12 cellular contexts compared by ENCODE assay signal in the genomic region with DNA sequence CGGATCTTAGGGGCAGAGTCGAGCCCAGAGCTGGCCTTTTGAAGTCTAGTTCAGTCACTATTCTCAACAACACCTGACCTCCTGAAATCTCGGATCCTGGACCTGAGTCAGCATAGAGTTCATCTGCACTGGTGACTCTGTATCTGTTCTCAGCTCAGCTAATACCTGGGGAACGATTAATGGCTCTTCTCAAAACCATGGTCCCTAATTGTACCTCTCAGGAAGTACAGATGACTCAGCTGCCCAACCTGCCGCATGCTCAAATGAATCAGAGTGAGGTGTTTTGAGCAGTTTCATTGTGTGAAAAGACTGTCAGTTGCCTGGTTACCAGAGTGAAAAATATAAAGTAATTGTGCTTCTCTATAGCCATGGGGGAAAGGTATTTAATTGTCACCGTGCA.
DNase-seq lines count a peak whose midpoint lies in the region; ATAC-seq and TF ChIP-seq lines count a peak whose summit lies in the region.
"Had no signal": no experiment of that assay in that cellular context is flagged by ENCODE, and none has a peak within 500 bp of the region (broad histone marks: within the 10 kb centered on the region; RNA-seq: fewer than 3 reads in every experiment).

No MANE protein-coding gene starts in this region.

- H3K9me3 Mint-ChIP-seq in activated CD4-positive, alpha-beta T cell treated with anti-CD3 and anti-CD28 coated beads for 36 hours (ENCODE audit: low read depth): no peaks in the 10 kb centered on the region
- no peaks in the 10 kb centered on the region for H3K9me3 Mint-ChIP-seq in activated CD4-positive, alpha-beta T cell treated with anti-CD3 and anti-CD28 coated beads, Interleukin-2, amount 10 ng/mL, durations not matched to agents 7 days and 5 days
- H3K9me3 Mint-ChIP-seq in chondrocyte (ENCODE audit: low read depth): no peaks in the 10 kb centered on the region
- no peaks in the 10 kb centered on the region for H3K9me3 Mint-ChIP-seq in activated T-helper 2 cell treated with anti-CD3 and anti-CD28 coated beads, Interferon-gamma antibody, Interleukin-2, Interleukin-4, amounts not matched to agents 10 μg/mL and 5 μg/mL and 100 μg/mL, durations not matched to agents 14 hours and 24 hours and 36 hours
- H3K9me3 Mint-ChIP-seq: T-helper 1 cell treated with Interleukin-12 subunit alpha and Interleukin-12 subunit beta and Interleukin-4 antibody, amounts not matched to agents 30 μg/mL and 1 μg/mL, for 36 hours had no signal

- H3K27ac ChIP-seq in Panc1 (ENCODE audit: low read length): no peak overlapping the region; the same call in 1 of the 2 replicates
- H3K27ac ChIP-seq: gastroesophageal sphincter, thoracic aorta had no signal

- H3K4me1 ChIP-seq in Panc1 (ENCODE audit: control insufficient read depth, insufficient read depth, low read length): peaks cover 10% of the 10 kb centered on the region
- H3K4me1 ChIP-seq: gastroesophageal sphincter had no signal

- intact Hi-C loops in activated CD4-positive, alpha-beta T cell treated with anti-CD3 and anti-CD28 coated beads for 36 hours (cut with DNase I, micrococcal nuclease): no loop called here
- intact Hi-C loops in Panc1 (cut with micrococcal nuclease; ENCODE audit: unreplicated experiment): no loop called here
- intact Hi-C loops in activated T-helper 2 cell treated with anti-CD3 and anti-CD28 coated beads, Interferon-gamma antibody, Interleukin-2, Interleukin-4, amounts not matched to agents 10 μg/mL and 5 μg/mL and 100 μg/mL, durations not matched to agents 14 hours and 24 hours and 36 hours (cut with micrococcal nuclease): no loop called here

- peak; percentile 50 for DNase-seq in activated CD4-positive, alpha-beta T cell treated with anti-CD3 and anti-CD28 coated beads for 36 hours
- no peak for DNase-seq in activated CD4-positive, alpha-beta T cell treated with anti-CD3 and anti-CD28 coated beads, Interleukin-2, amount 10 ng/mL, durations not matched to agents 7 days and 5 days
- DNase-seq in Panc1 (ENCODE audit: low read depth, low spot score) (peak; percentile 72), kidney epithelial cell (ENCODE audit: low read depth) (peak; percentile 91), chondrocyte (ENCODE audit: low spot score) (no peak)
- DNase-seq in activated T-helper 2 cell treated with anti-CD3 and anti-CD28 coated beads, Interferon-gamma antibody, Interleukin-2, Interleukin-4, amounts not matched to agents 10 μg/mL and 5 μg/mL and 100 μg/mL, durations not matched to agents 14 hours and 24 hours and 36 hours (ENCODE audit: low spot score): no peak
- DNase-seq: NCI-H526 treated with DMSO at 0.1 percent for 48 hours had no signal

- ATAC-seq in activated CD4-positive, alpha-beta T cell treated with anti-CD3 and anti-CD28 coated beads for 36 hours: peak; percentile 80
- ATAC-seq in HG03442 (IDR thresholded peaks at IDR 0.05; ENCODE audit: unreplicated experiment): peak; percentile 83
- peak; percentile 75 for ATAC-seq in Panc1
- ATAC-seq in HG02588 (IDR thresholded peaks at IDR 0.05; ENCODE audit: unreplicated experiment): no peak
- ATAC-seq: gastroesophageal sphincter had no signal

- H3K4me3 ChIP-seq in Panc1 (ENCODE audit: low read depth in 2 of 2, low read length in 2 of 2) (no peak overlapping the region), kidney epithelial cell (ENCODE audit: low read depth, low read length) (no peak overlapping the region)
- H3K4me3 ChIP-seq: gastroesophageal sphincter, thoracic aorta had no signal

- H3K4me3 Mint-ChIP-seq in activated CD4-positive, alpha-beta T cell treated with anti-CD3 and anti-CD28 coated beads for 36 hours: no peak overlapping the region
- H3K4me3 Mint-ChIP-seq in activated CD4-positive, alpha-beta T cell treated with anti-CD3 and anti-CD28 coated beads, Interleukin-2, amount 10 ng/mL, durations not matched to agents 7 days and 5 days: no peak overlapping the region
- no peak overlapping the region for H3K4me3 Mint-ChIP-seq in chondrocyte (ENCODE audit: unreplicated experiment)
- H3K4me3 Mint-ChIP-seq in activated T-helper 2 cell treated with anti-CD3 and anti-CD28 coated beads, Interferon-gamma antibody, Interleukin-2, Interleukin-4, amounts not matched to agents 10 μg/mL and 5 μg/mL and 100 μg/mL, durations not matched to agents 14 hours and 24 hours and 36 hours (ENCODE audit: low read depth): no peak overlapping the region
- H3K4me3 Mint-ChIP-seq: T-helper 1 cell treated with Interleukin-12 subunit alpha and Interleukin-12 subunit beta and Interleukin-4 antibody, amounts not matched to agents 30 μg/mL and 1 μg/mL, for 36 hours had no signal

- no peak overlapping the region for H3K27ac Mint-ChIP-seq in activated CD4-positive, alpha-beta T cell treated with anti-CD3 and anti-CD28 coated beads for 36 hours
- no peak overlapping the region for H3K27ac Mint-ChIP-seq in activated CD4-positive, alpha-beta T cell treated with anti-CD3 and anti-CD28 coated beads, Interleukin-2, amount 10 ng/mL, durations not matched to agents 7 days and 5 days
- no peak overlapping the region for H3K27ac Mint-ChIP-seq in chondrocyte (ENCODE audit: unreplicated experiment)
- no peak overlapping the region for H3K27ac Mint-ChIP-seq in activated T-helper 2 cell treated with anti-CD3 and anti-CD28 coated beads, Interferon-gamma antibody, Interleukin-2, Interleukin-4, amounts not matched to agents 10 μg/mL and 5 μg/mL and 100 μg/mL, durations not matched to agents 14 hours and 24 hours and 36 hours
- H3K27ac Mint-ChIP-seq: T-helper 1 cell treated with Interleukin-12 subunit alpha and Interleukin-12 subunit beta and Interleukin-4 antibody, amounts not matched to agents 30 μg/mL and 1 μg/mL, for 36 hours had no signal

- no TSS peak for BruUV-seq in Panc1 (replicated peaks; lab: Mats Ljungman, UMichigan)

- no peak for TF ChIP-seq CTCF in Panc1 (IDR thresholded peaks at IDR 0.05)
- no peak for TF ChIP-seq CTCF in kidney epithelial cell (IDR thresholded peaks at IDR 0.05; ENCODE audit: insufficient read depth, low read length, poor library complexity, severe bottlenecking)
- no peak for TF ChIP-seq CTCF in chondrocyte (IDR thresholded peaks at IDR 0.05)

- H3K36me3 ChIP-seq in Panc1 (ENCODE audit: control insufficient read depth, insufficient read depth, low read length): no peaks in the 10 kb centered on the region; the same call in 1 of the 2 replicates
- H3K36me3 ChIP-seq in kidney epithelial cell (ENCODE audit: control insufficient read depth, insufficient read depth, low read length): no peaks in the 10 kb centered on the region
- H3K36me3 ChIP-seq: gastroesophageal sphincter, thoracic aorta had no signal

- H3K27me3 Mint-ChIP-seq in activated CD4-positive, alpha-beta T cell treated with anti-CD3 and anti-CD28 coated beads for 36 hours: peaks cover 13% of the 10 kb centered on the region
- H3K27me3 Mint-ChIP-seq in activated CD4-positive, alpha-beta T cell treated with anti-CD3 and anti-CD28 coated beads, Interleukin-2, amount 10 ng/mL, durations not matched to agents 7 days and 5 days: peaks cover 16% of the 10 kb centered on the region
- peaks cover 4% of the 10 kb centered on the region for H3K27me3 Mint-ChIP-seq in chondrocyte (ENCODE audit: low read depth)
- H3K27me3 Mint-ChIP-seq in activated T-helper 2 cell treated with anti-CD3 and anti-CD28 coated beads, Interferon-gamma antibody, Interleukin-2, Interleukin-4, amounts not matched to agents 10 μg/mL and 5 μg/mL and 100 μg/mL, durations not matched to agents 14 hours and 24 hours and 36 hours (ENCODE audit: low read depth): peaks cover 3% of the 10 kb centered on the region

- POLR2A ChIA-PET in activated CD4-positive, alpha-beta T cell treated with anti-CD3 and anti-CD28 coated beads for 36 hours (lab: Charles Lee): interaction anchor here (0.6 kb wide), 1 partner anchor 850 kb away, joined by 3 read pairs; no protein-coding TSS in a partner anchor
- POLR2A ChIA-PET in activated CD4-positive, alpha-beta T cell treated with anti-CD3 and anti-CD28 coated beads, Interleukin-2, amount 10 ng/mL, durations not matched to agents 7 days and 5 days (lab: Charles Lee): no interaction called here
- POLR2A ChIA-PET in Panc1 (lab: Charles Lee): interaction anchor here (0.6 kb wide), 1 partner anchor 1375 kb away, joined by 4 read pairs; no protein-coding TSS in a partner anchor

- no peaks in the 10 kb centered on the region for H3K36me3 Mint-ChIP-seq in activated CD4-positive, alpha-beta T cell treated with anti-CD3 and anti-CD28 coated beads for 36 hours (ENCODE audit: low read depth)
- H3K36me3 Mint-ChIP-seq in activated CD4-positive, alpha-beta T cell treated with anti-CD3 and anti-CD28 coated beads, Interleukin-2, amount 10 ng/mL, durations not matched to agents 7 days and 5 days (ENCODE audit: low read depth): no peaks in the 10 kb centered on the region
- no peaks in the 10 kb centered on the region for H3K36me3 Mint-ChIP-seq in chondrocyte (ENCODE audit: low read depth)
- H3K36me3 Mint-ChIP-seq in activated T-helper 2 cell treated with anti-CD3 and anti-CD28 coated beads, Interferon-gamma antibody, Interleukin-2, Interleukin-4, amounts not matched to agents 10 μg/mL and 5 μg/mL and 100 μg/mL, durations not matched to agents 14 hours and 24 hours and 36 hours (ENCODE audit: low read depth): no peaks in the 10 kb centered on the region

- H3K27me3 ChIP-seq in Panc1 (ENCODE audit: control insufficient read depth, insufficient read depth, low read length) (no peaks in the 10 kb centered on the region), kidney epithelial cell (ENCODE audit: control insufficient read depth, insufficient read depth, low read length) (no peaks in the 10 kb centered on the region)

- CTCF ChIA-PET in activated CD4-positive, alpha-beta T cell treated with anti-CD3 and anti-CD28 coated beads for 36 hours (lab: Charles Lee): interaction anchor here (0.5 to 0.7 kb wide), 2 partner anchors 22 to 313 kb away, joined by 3 read pairs; no protein-coding TSS in a partner anchor
- CTCF ChIA-PET in activated CD4-positive, alpha-beta T cell treated with anti-CD3 and anti-CD28 coated beads, Interleukin-2, amount 10 ng/mL, durations not matched to agents 7 days and 5 days (lab: Charles Lee): no interaction called here
- CTCF ChIA-PET in Panc1 (lab: Charles Lee): no interaction called here

- peaks cover 5% of the 10 kb centered on the region for H3K4me1 Mint-ChIP-seq in activated CD4-positive, alpha-beta T cell treated with anti-CD3 and anti-CD28 coated beads for 36 hours
- H3K4me1 Mint-ChIP-seq in activated CD4-positive, alpha-beta T cell treated with anti-CD3 and anti-CD28 coated beads, Interleukin-2, amount 10 ng/mL, durations not matched to agents 7 days and 5 days: no peaks in the 10 kb centered on the region
- H3K4me1 Mint-ChIP-seq in chondrocyte (ENCODE audit: low read depth): no peaks in the 10 kb centered on the region
- H3K4me1 Mint-ChIP-seq in activated T-helper 2 cell treated with anti-CD3 and anti-CD28 coated beads, Interferon-gamma antibody, Interleukin-2, Interleukin-4, amounts not matched to agents 10 μg/mL and 5 μg/mL and 100 μg/mL, durations not matched to agents 14 hours and 24 hours and 36 hours (ENCODE audit: low read depth): peaks cover 3% of the 10 kb centered on the region

- no peaks in the 10 kb centered on the region for H3K9me3 ChIP-seq in Panc1 (ENCODE audit: control insufficient read depth, insufficient read depth, low read depth, low read length)
- H3K9me3 ChIP-seq: gastroesophageal sphincter, thoracic aorta had no signal

- in situ Hi-C loops in Panc1 (cut with HindIII; ENCODE audit: low pct_unique_long_range_greater_than_20kb, low sequenced_read_pairs): no loop called here

Comparison
In these comparisons a context has a peak if more than half of its experiments do, and no peak if none do; other contexts are left out.
1. DNase-seq: peak in activated CD4-positive, alpha-beta T cell treated with anti-CD3 and anti-CD28 coated beads for 36 hours (single experiment), Panc1 (single experiment) and kidney epithelial cell (single experiment); none in activated CD4-positive, alpha-beta T cell treated with anti-CD3 and anti-CD28 coated beads, Interleukin-2, amount 10 ng/mL, durations not matched to agents 7 days and 5 days (single experiment), chondrocyte (single experiment) and activated T-helper 2 cell treated with anti-CD3 and anti-CD28 coated beads, Interferon-gamma antibody, Interleukin-2, Interleukin-4, amounts not matched to agents 10 μg/mL and 5 μg/mL and 100 μg/mL, durations not matched to agents 14 hours and 24 hours and 36 hours (single experiment).